In genomic region chr2:239002960-239003932, GRCh38 we compare ENCODE assay signal across 10 cellular contexts.
DNase-seq lines count a peak whose midpoint lies in the region; ATAC-seq and TF ChIP-seq lines count a peak whose summit lies in the region.
"Had no signal": no experiment of that assay in that cellular context is flagged by ENCODE, and none has a peak within 500 bp of the region (broad histone marks: within the 10 kb centered on the region; RNA-seq: fewer than 3 reads in every experiment).

No MANE protein-coding gene starts in this region.

- H3K27me3 ChIP-seq in PC-3 (ENCODE audit: low read length) (no peaks in the 10 kb centered on the region), esophagus (ENCODE audit: control insufficient read depth in 1 of 2, insufficient read depth in 2 of 2, low read length in 2 of 2) (no peaks in the 10 kb centered on the region)

- peak overlapping the region; percentile 83 for H3K27ac Mint-ChIP-seq in mesothelial cell of epicardium
- H3K27ac Mint-ChIP-seq: CD4-positive, alpha-beta memory T cell had no signal

- WGBS in esophagus, 2 donors, result 27 to 49% methylated on average over 27 of the region's 27 CpGs

- H3K9me3 ChIP-seq in PC-3 (ENCODE audit: low read length) (no peaks in the 10 kb centered on the region), esophagus (ENCODE audit: control insufficient read depth in 2 of 2, insufficient read depth in 1 of 2, low read depth in 1 of 2, low read length in 1 of 2) (no peaks in the 10 kb centered on the region)

- intact Hi-C loops in PC-3 (cut with micrococcal nuclease), result no loop called here

- no peaks in the 10 kb centered on the region for H4K20me1 ChIP-seq in PC-3 (ENCODE audit: low read length)

- H3K4me1 ChIP-seq in PC-3 (ENCODE audit: insufficient read depth, low read length), result peaks cover 42% of the 10 kb centered on the region
- H3K4me1 ChIP-seq in esophagus (ENCODE audit: control insufficient read depth in 2 of 2, insufficient read depth in 2 of 2, low read length in 1 of 2), result peaks cover 3 to 4% of the 10 kb centered on the region in 2 donors

- H3F3A ChIP-seq in PC-3 (ENCODE audit: low read length, unreplicated experiment), result no peaks in the 10 kb centered on the region

- H3K27ac ChIP-seq in PC-3 (ENCODE audit: low read length), result no peak overlapping the region
- peak overlapping the region; percentile 18 to 22 for H3K27ac ChIP-seq in esophagus (ENCODE audit: low read depth in 2 of 2, low read length in 1 of 2)

- peaks cover 46% of the 10 kb centered on the region for H3K4me1 Mint-ChIP-seq in mesothelial cell of epicardium
- H3K4me1 Mint-ChIP-seq: CD4-positive, alpha-beta memory T cell had no signal

- no TSS peak for BruUV-seq in PC-3 (replicated peaks; lab: Mats Ljungman, UMichigan)

- H2AFZ ChIP-seq in PC-3 (ENCODE audit: low read length), result peak overlapping the region; percentile 79

- peak; percentile 77 for DNase-seq in AG08395 (ENCODE audit: low spot score)
- peak; percentile 66 for DNase-seq in PC-3
- no peak for DNase-seq in mesothelial cell of epicardium (ENCODE audit: low spot score in 2 of 2, unreplicated experiment in 2 of 2)
- DNase-seq in GM13977 (ENCODE audit: low spot score), result no peak
- DNase-seq in Kasumi-1 (lab: John Stamatoyannopoulos, UW), result no peak
- no peak for DNase-seq in T-helper 9 cell
- DNase-seq in retina, result no peak
- DNase-seq: CD4-positive, alpha-beta memory T cell; NCI-H1105 treated with DMSO at 0.1 percent for 48 hours had no signal

- peaks cover 11% of the 10 kb centered on the region for H3K9me3 Mint-ChIP-seq in mesothelial cell of epicardium

- H3K9ac ChIP-seq in PC-3 (ENCODE audit: low read length), result peak overlapping the region; percentile 18; the same call in 1 of the 2 replicates

- H3K79me2 ChIP-seq in PC-3 (ENCODE audit: low read length), result no peaks in the 10 kb centered on the region

- ATAC-seq in PC-3, result peak; percentile 8

- peaks cover 5% of the 10 kb centered on the region for H3K36me3 Mint-ChIP-seq in mesothelial cell of epicardium
- H3K36me3 Mint-ChIP-seq: CD4-positive, alpha-beta memory T cell had no signal

- in situ Hi-C loops in GM13977 (cut with MboI; ENCODE audit: low pct_unique_long_range_greater_than_20kb, low sequenced_read_pairs, unreplicated experiment), result no loop called here

- peaks cover 22% of the 10 kb centered on the region for H3K27me3 Mint-ChIP-seq in mesothelial cell of epicardium (ENCODE audit: low read depth)

- H3K9me2 ChIP-seq in PC-3 (replicated peaks; ENCODE audit: low read length), result no peaks in the 10 kb centered on the region

- H3K4me3 ChIP-seq in PC-3 (ENCODE audit: low read length) (peak overlapping the region; percentile 40), esophagus (ENCODE audit: low read depth in 1 of 2, low read length in 2 of 2) (no peak overlapping the region)

- CTCF ChIA-PET in PC-3 (lab: Charles Lee), result interaction anchor here (0.6 to 1.2 kb wide), 2 partner anchors 29 to 283 kb away, joined by 4 read pairs; no protein-coding TSS in a partner anchor

- TF ChIP-seq CTCF in PC-3 (conservative IDR thresholded peaks at IDR 0.05; ENCODE audit: low read depth, low read length), result peak; percentile 53
- no peak for TF ChIP-seq CTCF in mesothelial cell of epicardium (IDR thresholded peaks at IDR 0.05; ENCODE audit: unreplicated experiment)
- no peak for TF ChIP-seq CTCF in GM13977 (IDR thresholded peaks at IDR 0.05; ENCODE audit: extremely low read depth, insufficient read depth, missing control alignments)

- POLR2A ChIA-PET in PC-3 (lab: Charles Lee; ENCODE audit: unreplicated experiment), result no interaction called here

- H3K36me3 ChIP-seq in PC-3 (ENCODE audit: low read depth, low read length) (no peaks in the 10 kb centered on the region), esophagus (ENCODE audit: control insufficient read depth in 2 of 2, insufficient read depth in 2 of 2, low read length in 1 of 2) (no peaks in the 10 kb centered on the region)

- H3K4me2 ChIP-seq in PC-3 (ENCODE audit: low read length), result peak overlapping the region; percentile 78

- no peak overlapping the region for H3K4me3 Mint-ChIP-seq in mesothelial cell of epicardium
- H3K4me3 Mint-ChIP-seq: CD4-positive, alpha-beta memory T cell had no signal

Comparison
In these comparisons a context has a peak if more than half of its experiments do, and no peak if none do; other contexts are left out.
1. DNase-seq: peak in AG08395 (single experiment) and PC-3 (single experiment); none in mesothelial cell of epicardium (0 of 2), GM13977 (single experiment), Kasumi-1 (0 of 2), T-helper 9 cell (single experiment) and retina (single experiment).